ENCODE assay signal across 16 cellular contexts in genomic region chr10:29765330-29765729, GRCh38.
"Had no signal": no experiment of that assay in that cellular context is flagged by ENCODE, and none has a peak within 500 bp of the region (broad histone marks: within the 10 kb centered on the region; RNA-seq: fewer than 3 reads in every experiment).

No MANE protein-coding gene starts in this region.

- H3K27ac Mint-ChIP-seq: endodermal cell, memory B cell, naive B cell, nephron had no signal

- H3K36me3 Mint-ChIP-seq: memory B cell, naive B cell had no signal

- H3K4me1 Mint-ChIP-seq: memory B cell, naive B cell had no signal

- ATAC-seq: lower lobe of right lung had no signal

- H3K4me3 Mint-ChIP-seq: endodermal cell, memory B cell, naive B cell, nephron had no signal

- DNase-seq: cerebellar nuclear complex; dermis blood vessel endothelial cell; endodermal cell; erythroblast; foreskin keratinocyte; hippocampal formation; lower lobe of right lung; naive B cell; small intestine; stimulated activated CD4-positive, alpha-beta T cell treated with anti-CD3 and anti-CD28 coated beads, Interleukin-12 subunit alpha, Interleukin-12 subunit beta, amount 100 ng/mL, for 4 hours; stimulated activated naive CD4-positive, alpha-beta T cell; stomach; substantia nigra; transverse colon had no signal

- H3K27me3 Mint-ChIP-seq: memory B cell had no signal
